ENCODE assay signal across 29 cellular contexts in genomic region chr3:195708626-195709481, GRCh38. TPM values are rescaled to one million over a fixed set of nuclear protein-coding genes. Genes with fewer than 3 reads are reported as not detected.
DNase-seq lines count a peak whose midpoint lies in the region; ATAC-seq, FAIRE-seq and TF ChIP-seq lines count a peak whose summit lies in the region.
"Had no signal": no experiment of that assay in that cellular context is flagged by ENCODE, and none has a peak within 500 bp of the region (broad histone marks: within the 10 kb centered on the region; RNA-seq: fewer than 3 reads in every experiment).

No MANE protein-coding gene starts in this region.

- no peak overlapping the region for H3K4me2 ChIP-seq in HepG2 (ENCODE audit: low read depth, low read length)
- no peak overlapping the region for H3K4me2 ChIP-seq in OCI-LY7 (ENCODE audit: low read length)

- no peak for TF ChIP-seq POLR2A in right lobe of liver (IDR thresholded peaks at IDR 0.05)
- no peak for TF ChIP-seq POLR2A in HepG2 (IDR thresholded peaks at IDR 0.05; ENCODE audit: insufficient read depth in 1 of 2, low read depth in 2 of 2, low read length in 2 of 2)
- TF ChIP-seq POLR2A in GM12892 (IDR thresholded peaks at IDR 0.05; ENCODE audit: low read depth, low read length): no peak

- POLR2A ChIA-PET in HepG2 (lab: Yijun Ruan, JAX) (no interaction called here), OCI-LY7 (lab: Charles Lee) (interaction anchor here (0.7 kb wide), 1 partner anchor 25 kb away, joined by 4 read pairs; no protein-coding TSS in a partner anchor)

- H3K27me3 Mint-ChIP-seq in immature natural killer cell (ENCODE audit: low read depth in 3 of 3): no peaks in the 10 kb centered on the region
- H3K27me3 Mint-ChIP-seq: naive thymus-derived CD8-positive, alpha-beta T cell; type B pancreatic cell had no signal

- H2AFZ ChIP-seq in HepG2 (ENCODE audit: low read length) (no peak overlapping the region), OCI-LY7 (ENCODE audit: low read length) (peak overlapping the region; percentile 2; the same call in 1 of the 2 replicates)

- in situ Hi-C loops in HepG2 (cut with HindIII; ENCODE audit: extremely low pct_ligation_motif_present, low pct_unique_long_range_greater_than_20kb): no loop called here

- H3K9me3 Mint-ChIP-seq in immature natural killer cell: no peaks in the 10 kb centered on the region
- H3K9me3 Mint-ChIP-seq: naive thymus-derived CD8-positive, alpha-beta T cell; type B pancreatic cell had no signal

- H3K4me3 ChIP-seq in right lobe of liver (no peak overlapping the region), HepG2 (replicated peaks in 1 of 3; ENCODE audit: insufficient read depth in 1 of 3, low read depth in 2 of 3, low read length in 3 of 3) (no peak overlapping the region), OCI-LY7 (ENCODE audit: low read depth, low read length, poor library complexity, severe bottlenecking) (no peak overlapping the region), fibroblast of the aortic adventitia (ENCODE audit: low read depth, low read length) (no peak overlapping the region), upper lobe of right lung (no peak overlapping the region)
- H3K4me3 ChIP-seq: left ventricle myocardium inferior, skin epidermis had no signal

- no peaks in the 10 kb centered on the region for H3K9me2 ChIP-seq in OCI-LY7 (ENCODE audit: insufficient read depth, low read length)

- H3K36me3 ChIP-seq in right lobe of liver (peaks cover 0 to 18% (median 6%) of the 10 kb centered on the region in 4 donors), HepG2 (replicated peaks in 1 of 2; ENCODE audit: control insufficient read depth in 1 of 2, insufficient read depth in 2 of 2, low read length in 2 of 2) (no peaks in the 10 kb centered on the region), OCI-LY7 (ENCODE audit: insufficient read depth, low read length) (no peaks in the 10 kb centered on the region), upper lobe of right lung (peaks cover 32% of the 10 kb centered on the region)
- H3K36me3 ChIP-seq: BE2C had no signal

- H3K4me1 Mint-ChIP-seq in immature natural killer cell: peaks cover 0 to 7% of the 10 kb centered on the region in 2 donors
- H3K4me1 Mint-ChIP-seq: mesothelial cell of epicardium had no signal

- intact Hi-C loops in right lobe of liver (cut with DNase I): no loop called here
- intact Hi-C loops in HepG2 (cut with micrococcal nuclease; ENCODE audit: unreplicated experiment): no loop called here
- intact Hi-C loops in OCI-LY7 (cut with micrococcal nuclease; ENCODE audit: unreplicated experiment): no loop called here
- intact Hi-C loops in upper lobe of right lung (cut with DNase I): no loop called here

- H3K9ac ChIP-seq in HepG2 (ENCODE audit: insufficient read depth, low read depth, low read length): no peak overlapping the region

- ATAC-seq in right lobe of liver (peak in 2 of 4 donors; percentile 3 to 7), HepG2 (no peak), upper lobe of right lung (peak; percentile 7)
- ATAC-seq: naive thymus-derived CD8-positive, alpha-beta T cell; Panc1 had no signal

- H4K20me1 ChIP-seq in HepG2 (ENCODE audit: insufficient read depth, low read length) (no peaks in the 10 kb centered on the region), OCI-LY7 (ENCODE audit: insufficient read depth, low read length) (no peaks in the 10 kb centered on the region)

- H3K79me2 ChIP-seq in HepG2 (ENCODE audit: insufficient read depth, low read length) (no peaks in the 10 kb centered on the region), OCI-LY7 (ENCODE audit: insufficient read depth, low read depth, low read length) (no peaks in the 10 kb centered on the region)

- no TSS peak for BruUV-seq in HepG2 (replicated peaks; lab: Mats Ljungman, UMichigan)
- no TSS peak for BruUV-seq in OCI-LY7 (replicated peaks; lab: Mats Ljungman, UMichigan)

- no peak for TF ChIP-seq CTCF in right lobe of liver (IDR thresholded peaks at IDR 0.05)
- no peak for TF ChIP-seq CTCF in HepG2 (CRISPR knock-in tag; IDR thresholded peaks at IDR 0.05)
- TF ChIP-seq CTCF in OCI-LY7 (conservative IDR thresholded peaks at IDR 0.05; ENCODE audit: low read length): no peak
- TF ChIP-seq CTCF in fibroblast of the aortic adventitia (IDR thresholded peaks at IDR 0.05; ENCODE audit: insufficient read depth, low read length): no peak
- TF ChIP-seq CTCF in upper lobe of right lung (IDR thresholded peaks at IDR 0.05): no peak

- no peaks in the 10 kb centered on the region for H3K4me1 ChIP-seq in right lobe of liver
- H3K4me1 ChIP-seq in HepG2 (ENCODE audit: insufficient read depth, low read length): no peaks in the 10 kb centered on the region
- H3K4me1 ChIP-seq in OCI-LY7 (ENCODE audit: insufficient read depth, low read length, poor library complexity, severe bottlenecking): peaks cover 5% of the 10 kb centered on the region
- H3K4me1 ChIP-seq in upper lobe of right lung: no peaks in the 10 kb centered on the region
- H3K4me1 ChIP-seq: BE2C, left ventricle myocardium inferior had no signal

- TF ChIP-seq EP300 in HepG2 (IDR thresholded peaks at IDR 0.05; ENCODE audit: low read depth in 2 of 2, low read length in 2 of 2) (no peak), HepG2 (CRISPR knock-in tag; IDR thresholded peaks at IDR 0.05; ENCODE audit: borderline replicate concordance) (no peak)

- H3K27me3 ChIP-seq in right lobe of liver (no peaks in the 10 kb centered on the region), HepG2 (ENCODE audit: control insufficient read depth in 1 of 2, insufficient read depth in 2 of 2, low read length in 2 of 2) (no peaks in the 10 kb centered on the region), upper lobe of right lung (no peaks in the 10 kb centered on the region)
- H3K27me3 ChIP-seq: BE2C had no signal

- H3K36me3 Mint-ChIP-seq in immature natural killer cell: peaks cover 5 to 34% (median 32%) of the 10 kb centered on the region in 3 donors

- 83% methylated on average over 4 of the region's 6 CpGs for WGBS in right lobe of liver (ENCODE audit: insufficient coverage, low coverage, low lambda C conversion rate, missing lambda C conversion rate)
- WGBS in HepG2 (ENCODE audit: low lambda C conversion rate): 82% methylated on average over 6 of the region's 6 CpGs

- DNase-seq in right lobe of liver (peak in 2 of 3 donors; percentile 17 to 40), HepG2 (ENCODE audit: low spot score) (no peak), OCI-LY7 (ENCODE audit: low spot score) (no peak), fibroblast of the aortic adventitia (ENCODE audit: low read depth) (peak; percentile 48), upper lobe of right lung (no peak), immature natural killer cell (no peak), GM12892 (ENCODE audit: insufficient read length) (no peak), dedifferentiated amniotic fluid mesenchymal stem cell (ENCODE audit: extremely low spot score) (no peak)
- DNase-seq: activated CD4-positive, alpha-beta T cell treated with anti-CD3 and anti-CD28 coated beads for 4 hours; activated naive CD4-positive, alpha-beta T cell treated with Interleukin-2 at 50 U/mL for 16 hours; activated T-cell treated with anti-CD3 and anti-CD28 coated beads, Interleukin-2, amount 50 U/mL, for 1 hour; amniotic stem cell; BE2C; effector memory CD4-positive, alpha-beta T cell; erythroblast; left ventricle myocardium inferior; naive thymus-derived CD8-positive, alpha-beta T cell; NCI-H1092 treated with DMSO at 0.1 percent for 48 hours; NCI-H187; NCI-H524 treated with DMSO at 0.1 percent for 48 hours; NK-92 treated with Interleukin-12 subunit alpha and Interleukin-12 subunit beta, amount 100 ng/mL, for 24 hours; SHP77 treated with DMSO at 0.1 percent for 48 hours had no signal

- H3K4me3 Mint-ChIP-seq in immature natural killer cell: no peak overlapping the region
- H3K4me3 Mint-ChIP-seq: mesothelial cell of epicardium; naive thymus-derived CD8-positive, alpha-beta T cell; type B pancreatic cell had no signal

- TF ChIP-seq RAD21 in HepG2 (CRISPR knock-in tag; IDR thresholded peaks at IDR 0.05): no peak

- CTCF ChIA-PET in HepG2 (lab: Yijun Ruan, JAX; ENCODE audit: low intra/inter-chr PET ratio, low total read pairs) (no interaction called here), OCI-LY7 (lab: Charles Lee; ENCODE audit: unreplicated experiment) (interaction anchor here (0.6 kb wide), 1 partner anchor 29 kb away, joined by 4 read pairs; no protein-coding TSS in a partner anchor)

- peak overlapping the region in 1 of 6 donors; percentile 4 for H3K27ac Mint-ChIP-seq in immature natural killer cell
- H3K27ac Mint-ChIP-seq: mesothelial cell of epicardium, type B pancreatic cell had no signal

- H3K27ac ChIP-seq in right lobe of liver: no peak overlapping the region
- H3K27ac ChIP-seq in HepG2 (ENCODE audit: extremely low read length, insufficient read depth, low read length): no peak overlapping the region
- no peak overlapping the region for H3K27ac ChIP-seq in OCI-LY7 (ENCODE audit: low read depth, low read length, poor library complexity, severe bottlenecking)
- H3K27ac ChIP-seq in upper lobe of right lung: no peak overlapping the region
- H3K27ac ChIP-seq: left ventricle myocardium inferior, skin epidermis, VCaP had no signal

- FAIRE-seq in HepG2 (lab: Jason Lieb, UNC) (no peak), GM12892 (lab: Jason Lieb, UNC) (no peak)
- FAIRE-seq: colon, G401.6 had no signal

- H3K9me3 ChIP-seq in right lobe of liver: no peaks in the 10 kb centered on the region
- no peaks in the 10 kb centered on the region for H3K9me3 ChIP-seq in HepG2 (ENCODE audit: low read length)
- no peaks in the 10 kb centered on the region for H3K9me3 ChIP-seq in OCI-LY7 (ENCODE audit: low read length)
- no peaks in the 10 kb centered on the region for H3K9me3 ChIP-seq in upper lobe of right lung
- H3K9me3 ChIP-seq: BE2C, left ventricle myocardium inferior had no signal

RNA-seq across cellular contexts. Expression of gene MUC20, which starts 11.9 kb away (rescaled TPM):
- total RNA-seq in right lobe of liver (10 to 100 TPM in 4 of 6 experiments, 1 to 10 TPM in 2; 1.9 to 40.7 (median 22.6) TPM), HepG2 (2016; rRNA removed; fragmentation: Illumina TruSeq; extraction: Trizol) (0.24 TPM in 1 of 2 replicates, not detected in the other), OCI-LY7 (2022) (0.40 and 0.72 TPM in 2 replicates), fibroblast of the aortic adventitia (ENCODE audit: low replicate concordance) (0.63 and 4.5 TPM in 2 replicates), upper lobe of right lung (14.7 TPM)
- not detected in 2 replicates for total RNA-seq in HepG2 (2016; cell fraction: cytosol; rRNA removed; fragmentation: Illumina TruSeq; extraction: Trizol; ENCODE audit: low read depth)
- total RNA-seq in HepG2 (2016; cell fraction: insoluble cytoplasmic fraction; rRNA removed; fragmentation: Illumina TruSeq; extraction: Trizol): 0.09 TPM in 1 of 2 replicates, not detected in the other
- not detected in 2 replicates for total RNA-seq in HepG2 (2016; cell fraction: membrane; rRNA removed; fragmentation: Illumina TruSeq; extraction: Trizol)
- 0.34 TPM in 1 of 2 replicates, not detected in the other for total RNA-seq in HepG2 (2016; cell fraction: nucleus; rRNA removed; fragmentation: Illumina TruSeq; extraction: Trizol)
- polyA plus RNA-seq in HepG2 (2011; rRNA removed) (0.83 and 1.2 TPM in 2 replicates), immature natural killer cell (1 to 10 TPM in 1 of 3 donors, not detected in 2; 1.2 TPM)
- 0.35 and 0.39 TPM in 2 replicates for polyA plus RNA-seq in HepG2 (2011; cell fraction: cytosol; rRNA removed)
- 4.6 and 6.0 TPM in 2 replicates for polyA plus RNA-seq in HepG2 (2011; cell fraction: nucleus; rRNA removed)
- polyA plus RNA-seq in HepG2 (2012): 1.5 and 1.9 TPM in 2 replicates
- polyA plus RNA-seq in HepG2 (2016; cell fraction: cytosol; fragmentation: Illumina TruSeq; extraction: Trizol; ENCODE audit: low read depth): 0.11 TPM in 1 of 2 replicates, not detected in the other
- polyA plus RNA-seq in HepG2 (2016; cell fraction: insoluble cytoplasmic fraction; fragmentation: Illumina TruSeq; extraction: Trizol; ENCODE audit: low read depth): 0.23 TPM in 1 of 2 replicates, not detected in the other
- 0.16 and 0.24 TPM in 2 replicates for polyA plus RNA-seq in HepG2 (2016; cell fraction: membrane; fragmentation: Illumina TruSeq; extraction: Trizol; ENCODE audit: low read depth)
- 0.79 and 1.7 TPM in 2 replicates for polyA plus RNA-seq in HepG2 (2016; cell fraction: nucleus; fragmentation: Illumina TruSeq; extraction: Trizol; ENCODE audit: insufficient read depth, low read depth)
- 0.23 and 0.48 TPM in 2 replicates for polyA minus RNA-seq in HepG2 (2011; rRNA and poly(A)+ RNA removed; ENCODE audit: low replicate concordance)
- not detected in 2 replicates for polyA minus RNA-seq in HepG2 (2011; cell fraction: cytosol; rRNA and poly(A)+ RNA removed)
- polyA minus RNA-seq in HepG2 (2011; cell fraction: nucleus; rRNA and poly(A)+ RNA removed): 1.2 TPM in 1 of 2 replicates, not detected in the other
- total RNA-seq in OCI-LY7 (2014; rRNA removed; shearing (Covaris generic)): 1.1 TPM in 1 of 2 replicates, not detected in the other
- 1.9 TPM for polyA plus RNA-seq in GM12892 (2012; ENCODE audit: missing spikeins)

Comparison
In these comparisons a context has a peak if more than half of its experiments do, and no peak if none do; other contexts are left out.
1. DNase-seq: peak in right lobe of liver (2 of 3) and fibroblast of the aortic adventitia (single experiment); none in HepG2 (single experiment), OCI-LY7 (single experiment), upper lobe of right lung (single experiment), immature natural killer cell (0 of 3), GM12892 (single experiment) and dedifferentiated amniotic fluid mesenchymal stem cell (single experiment).